ENCODE assay signal across 15 cellular contexts in genomic region chr14:103879118-103879569, GRCh38. TPM values are rescaled to one million over a fixed set of nuclear protein-coding genes. Genes with fewer than 3 reads are reported as not detected.
DNase-seq lines count a peak whose midpoint lies in the region; ATAC-seq, FAIRE-seq and TF ChIP-seq lines count a peak whose summit lies in the region.
"Had no signal": no experiment of that assay in that cellular context is flagged by ENCODE, and none has a peak within 500 bp of the region (broad histone marks: within the 10 kb centered on the region; RNA-seq: fewer than 3 reads in every experiment).

No MANE protein-coding gene starts in this region.

- TF ChIP-seq CTCF in left ventricle myocardium inferior (IDR thresholded peaks at IDR 0.05; ENCODE audit: borderline replicate concordance) = no peak
- TF ChIP-seq CTCF in astrocyte (IDR thresholded peaks at IDR 0.05; ENCODE audit: insufficient read depth, low read depth, low read length) = no peak
- TF ChIP-seq CTCF in mucosa of descending colon (IDR thresholded peaks at IDR 0.05) = no peak
- no peak for TF ChIP-seq CTCF in transverse colon (IDR thresholded peaks at IDR 0.05)
- TF ChIP-seq CTCF in uterus (IDR thresholded peaks at IDR 0.05) = no peak

- peaks cover 8% of the 10 kb centered on the region for H4K20me1 ChIP-seq in astrocyte (ENCODE audit: insufficient read depth, low read length)

- TF ChIP-seq POLR2A in transverse colon (IDR thresholded peaks at IDR 0.05) = no peak
- no peak for TF ChIP-seq POLR2A in uterus (IDR thresholded peaks at IDR 0.05)

- peak overlapping the region; percentile 95 for H3K27ac ChIP-seq in left ventricle myocardium inferior (replicated peaks)
- no peak overlapping the region for H3K27ac ChIP-seq in astrocyte (ENCODE audit: low read depth, low read length)
- peak overlapping the region; percentile 83 to 92 (median 86) for H3K27ac ChIP-seq in transverse colon
- peak overlapping the region in 1 of 2 donors; percentile 44 for H3K27ac ChIP-seq in uterus

- no peak for TF ChIP-seq EP300 in transverse colon (IDR thresholded peaks at IDR 0.05; ENCODE audit: low read depth)

- H3K9me3 ChIP-seq in left ventricle myocardium inferior (replicated peaks) (no peaks in the 10 kb centered on the region), astrocyte (ENCODE audit: insufficient read depth, low read depth, low read length) (no peaks in the 10 kb centered on the region), mucosa of descending colon (no peaks in the 10 kb centered on the region), transverse colon (no peaks in the 10 kb centered on the region), uterus (no peaks in the 10 kb centered on the region)
- H3K9me3 ChIP-seq: BE2C had no signal

- H3K79me2 ChIP-seq in astrocyte (ENCODE audit: insufficient read depth, low read length) = no peaks in the 10 kb centered on the region

- no peak overlapping the region for H2AFZ ChIP-seq in astrocyte (ENCODE audit: low read depth, low read length)

- peak overlapping the region; percentile 51 for H3K4me3 ChIP-seq in left ventricle myocardium inferior
- no peak overlapping the region for H3K4me3 ChIP-seq in astrocyte (ENCODE audit: insufficient read depth, low read depth, low read length)
- H3K4me3 ChIP-seq in mucosa of descending colon = no peak overlapping the region
- peak overlapping the region in 3 of 4 donors; percentile 5 to 33 (median 23) for H3K4me3 ChIP-seq in transverse colon
- no peak overlapping the region for H3K4me3 ChIP-seq in uterus

- peak overlapping the region; percentile 79 for H3K4me2 ChIP-seq in astrocyte (ENCODE audit: low read length)

- peaks cover 1% of the 10 kb centered on the region for H3K36me3 Mint-ChIP-seq in astrocyte (ENCODE audit: low read depth, unreplicated experiment)

- no peaks in the 10 kb centered on the region for H3K36me3 ChIP-seq in left ventricle myocardium inferior
- no peaks in the 10 kb centered on the region for H3K36me3 ChIP-seq in astrocyte (ENCODE audit: insufficient read depth, low read length)
- no peaks in the 10 kb centered on the region for H3K36me3 ChIP-seq in mucosa of descending colon (ENCODE audit: low read depth)
- no peaks in the 10 kb centered on the region for H3K36me3 ChIP-seq in transverse colon
- no peaks in the 10 kb centered on the region for H3K36me3 ChIP-seq in uterus
- H3K36me3 ChIP-seq: BE2C had no signal

- no peak overlapping the region for H3K27ac Mint-ChIP-seq in astrocyte (ENCODE audit: unreplicated experiment)

- no peak for DNase-seq in left ventricle myocardium inferior
- DNase-seq in cardiac septum (ENCODE audit: low spot score) = no peak
- no peak for DNase-seq in astrocyte (ENCODE audit: low read depth)
- no peak for DNase-seq in mucosa of descending colon
- no peak for DNase-seq in transverse colon
- no peak for DNase-seq in NCI-H82 (lab: John Stamatoyannopoulos, UW)
- DNase-seq in uterus = no peak
- DNase-seq: activated CD8-positive, alpha-beta memory T cell treated with anti-CD3 and anti-CD28 coated beads, Interleukin-2, amount 50 U/mL, for 4 hours; BE2C; effector memory CD4-positive, alpha-beta T cell; GOT3; NCI-H446 treated with DMSO at 0.1 percent for 48 hours had no signal

- ATAC-seq in mucosa of descending colon (peak; percentile 25), HG03045 (IDR thresholded peaks at IDR 0.05; ENCODE audit: unreplicated experiment) (no peak)

- H3K4me1 Mint-ChIP-seq in astrocyte (ENCODE audit: low read depth, unreplicated experiment) = no peaks in the 10 kb centered on the region

- no peaks in the 10 kb centered on the region for H3K9me3 Mint-ChIP-seq in astrocyte (ENCODE audit: unreplicated experiment)

- H3K27me3 ChIP-seq in left ventricle myocardium inferior (ENCODE audit: low read depth) (no peaks in the 10 kb centered on the region), astrocyte (ENCODE audit: insufficient read depth, low read length) (no peaks in the 10 kb centered on the region), transverse colon (no peaks in the 10 kb centered on the region), uterus (no peaks in the 10 kb centered on the region)
- H3K27me3 ChIP-seq: BE2C had no signal

- intact Hi-C loops in left ventricle myocardium inferior (cut with micrococcal nuclease) (no loop called here), cardiac septum (cut with DNase I) (no loop called here), mucosa of descending colon (cut with DNase I, micrococcal nuclease) (no loop called here), transverse colon (cut with DNase I; ENCODE audit: low total_unique reads) (no loop called here), uterus (cut with DNase I; ENCODE audit: low total_unique reads) (no loop called here)

- FAIRE-seq in astrocyte (lab: Jason Lieb, UNC) = no peak
- FAIRE-seq: TTC549 had no signal

- 56 to 74% methylated on average over 3 to 16 of the region's 16 CpGs for WGBS in transverse colon (ENCODE audit: low coverage in 1 of 2), 2 donors

- H3K4me1 ChIP-seq in left ventricle myocardium inferior (peaks cover 42% of the 10 kb centered on the region), astrocyte (ENCODE audit: insufficient read depth, low read length) (peaks cover 15% of the 10 kb centered on the region), mucosa of descending colon (ENCODE audit: low read depth) (peaks cover 41% of the 10 kb centered on the region), transverse colon (peaks cover 29 to 50% (median 35%) of the 10 kb centered on the region in 4 donors), uterus (peaks cover 6 to 20% of the 10 kb centered on the region in 2 donors)

- peaks cover 16% of the 10 kb centered on the region for H3K27me3 Mint-ChIP-seq in astrocyte (ENCODE audit: low read depth, unreplicated experiment)

- in situ Hi-C loops in transverse colon (cut with MboI; ENCODE audit: low pct_ligation_motif_present in 1 of 4, low pct_unique_long_range_greater_than_20kb in 1 of 4, low sequenced_read_pairs in 3 of 4) = no loop called here

- no peak overlapping the region for H3K4me3 Mint-ChIP-seq in astrocyte (ENCODE audit: unreplicated experiment)

- H3K9ac ChIP-seq in astrocyte (ENCODE audit: low read length) = no peak overlapping the region

RNA-seq across cellular contexts. Expression of gene PPP1R13B, which starts 31.8 kb away (rescaled TPM):
- total RNA-seq in left ventricle myocardium inferior = 104 TPM
- total RNA-seq in cardiac septum = 67.8 TPM
- 7.0 and 9.5 TPM in 2 replicates for total RNA-seq in astrocyte
- total RNA-seq in mucosa of descending colon = 10 to 100 TPM; 49.6 to 65.5 (median 52.1) TPM
- 100 to 1,000 TPM in 1 of 4 donors, 10 to 100 TPM in 3; 31.0 to 109 (median 42.0) TPM for total RNA-seq in transverse colon
- total RNA-seq in uterus = 10 to 100 TPM in 3 of 4 donors, 1 to 10 TPM in 1; 5.6 to 71.6 (median 18.2) TPM

RNA-seq across cellular contexts. Expression of gene TDRD9, which starts 49.1 kb away (rescaled TPM):
- 4.8 TPM for total RNA-seq in left ventricle myocardium inferior
- total RNA-seq in cardiac septum = 3.3 TPM
- not detected in 2 replicates for total RNA-seq in astrocyte
- total RNA-seq in mucosa of descending colon = under 1 TPM; 0.39 to 0.98 (median 0.63) TPM
- total RNA-seq in transverse colon = under 1 TPM in 2 of 4 donors, not detected in 2; 0.55 to 0.79 TPM
- total RNA-seq in uterus = 1 to 10 TPM in 1 of 4 donors, under 1 TPM in 1, not detected in 2; 0.85 to 1.8 TPM
- total RNA-seq: RPMI7951 had no signal

Comparison
In these comparisons a context has a peak if more than half of its experiments do, and no peak if none do; other contexts are left out.
1. H3K4me3 ChIP-seq: peak in left ventricle myocardium inferior (single experiment) and transverse colon (3 of 4); none in astrocyte (single experiment), mucosa of descending colon (single experiment) and uterus (0 of 2).